1 cellular context compared by ENCODE assay signal in genomic region chr16:29995911-29996772, GRCh38.
A peak's percentile ranks its signal among the peaks of the same experiment; 100 is the strongest.
TF ChIP-seq lines count a peak whose summit lies in the region.

Gene INO80E, plus strand, starts transcription at chr16:29996241. Its CDS starts 70 bp downstream, at chr16:29996311.

TF ChIP-seq in K562, 482 proteins besides CTCF, POLR2A, EP300 and RAD21 (continued from another document and continues in another):
- TF ChIP-seq THRA (IDR thresholded peaks at IDR 0.05) (no peak), PKNOX1 (IDR thresholded peaks at IDR 0.05) (no peak), SRSF7 (optimal IDR thresholded peaks at IDR 0.05; ENCODE audit: low read depth, low read length) (no peak), MAFK (IDR thresholded peaks at IDR 0.05; ENCODE audit: low read length) (0 out of 2 replicates have a peak, but pooled peaks have one; percentile 19), E2F3 (CRISPR knock-in tag; IDR thresholded peaks at IDR 0.05) (no peak), DIDO1 (tag; IDR thresholded peaks at IDR 0.05; ENCODE audit: low read depth) (peak; percentile 37), ZNF668 (CRISPR knock-in tag; IDR thresholded peaks at IDR 0.05) (no peak), ARID3A (IDR thresholded peaks at IDR 0.05; ENCODE audit: borderline replicate concordance, low read depth, low read length) (no peak), ZZZ3 (IDR thresholded peaks at IDR 0.05) (no peak), CBFA2T3 (IDR thresholded peaks at IDR 0.05) (no peak), TBL1XR1 (IDR thresholded peaks at IDR 0.05; ENCODE audit: low read length in 2 of 2) (peak in 1 of 2 experiments; percentile 66; a peak in 1 of 4 replicates), JUND (IDR thresholded peaks at IDR 0.05; ENCODE audit: borderline replicate concordance, low read depth, low read length) (peak; percentile 79), JUND (tag; IDR thresholded peaks at IDR 0.05; ENCODE audit: borderline replicate concordance, low read depth, low read length) (no peak; the same call in 2 of the 3 replicates), ZNF780A (CRISPR knock-in tag; IDR thresholded peaks at IDR 0.05) (no peak), ZBTB12 (CRISPR knock-in tag; IDR thresholded peaks at IDR 0.05) (peak; percentile 91), ZBTB33 (CRISPR knock-in tag; IDR thresholded peaks at IDR 0.05) (peak; percentile 17; the same call in 1 of the 2 replicates), KDM1A (IDR thresholded peaks at IDR 0.05) (no peak), ZNF436 (CRISPR knock-in tag; IDR thresholded peaks at IDR 0.05) (no peak), EP400 (IDR thresholded peaks at IDR 0.05) (peak; percentile 93), CHAMP1 (IDR thresholded peaks at IDR 0.05) (no peak), FOXP1 (CRISPR knock-in tag; IDR thresholded peaks at IDR 0.05) (peak; percentile 91), ZNF551 (CRISPR knock-in tag; IDR thresholded peaks at IDR 0.05) (no peak), TSC22D4 (tag; IDR thresholded peaks at IDR 0.05) (no peak), ZNF140 (CRISPR knock-in tag; IDR thresholded peaks at IDR 0.05) (no peak), ZNF224 (CRISPR knock-in tag; IDR thresholded peaks at IDR 0.05) (no peak), CAMTA2 (CRISPR knock-in tag; conservative IDR thresholded peaks at IDR 0.05) (no peak), ZNF24 (IDR thresholded peaks at IDR 0.05) (no peak), ZNF431 (CRISPR knock-in tag; IDR thresholded peaks at IDR 0.05) (no peak), BMI1 (IDR thresholded peaks at IDR 0.05; ENCODE audit: low read length) (no peak), UBTF (IDR thresholded peaks at IDR 0.05; ENCODE audit: borderline replicate concordance in 1 of 2, low read depth in 2 of 2, low read length in 2 of 2) (no peak), ZFX (CRISPR knock-in tag; IDR thresholded peaks at IDR 0.05) (peak; percentile 69), CREB1 (IDR thresholded peaks at IDR 0.05) (peak; percentile 98), CREB1 (CRISPR knock-in tag; IDR thresholded peaks at IDR 0.05) (peak; percentile 96), KDM5B (IDR thresholded peaks at IDR 0.05; ENCODE audit: insufficient replicate concordance, low read depth, low read length) (peak; percentile 92), NFATC3 (IDR thresholded peaks at IDR 0.05) (no peak), RFX5 (IDR thresholded peaks at IDR 0.05; ENCODE audit: low read depth, low read length) (no peak), GTF2E2 (tag; IDR thresholded peaks at IDR 0.05) (no peak), HDGF (IDR thresholded peaks at IDR 0.05) (no peak), IRF9 (tag; IDR thresholded peaks at IDR 0.05) (no peak), NEUROD1 (IDR thresholded peaks at IDR 0.05; ENCODE audit: borderline replicate concordance, low read depth, low read length, partially characterized antibody) (no peak), MYNN (IDR thresholded peaks at IDR 0.05) (no peak), MYNN (CRISPR knock-in tag; IDR thresholded peaks at IDR 0.05) (no peak), CBFA2T2 (conservative IDR thresholded peaks at IDR 0.05) (no peak), AFF4 (CRISPR knock-in tag; IDR thresholded peaks at IDR 0.05) (peak; percentile 84; the same call in 1 of the 2 replicates), LEF1 (IDR thresholded peaks at IDR 0.05) (no peak), RBBP5 (IDR thresholded peaks at IDR 0.05; ENCODE audit: borderline replicate concordance, insufficient read depth, low read length, poor library complexity, severe bottlenecking) (peak; percentile 27), ZNF282 (CRISPR knock-in tag; IDR thresholded peaks at IDR 0.05) (no peak), ZNF449 (CRISPR knock-in tag; IDR thresholded peaks at IDR 0.05) (no peak), MTF1 (CRISPR knock-in tag; IDR thresholded peaks at IDR 0.05; ENCODE audit: borderline replicate concordance) (no peak), MEIS2 (IDR thresholded peaks at IDR 0.05; ENCODE audit: partially characterized antibody) (no peak), HDAC3 (IDR thresholded peaks at IDR 0.05; ENCODE audit: borderline replicate concordance, partially characterized antibody) (no peak), POLR2AphosphoS5 (IDR thresholded peaks at IDR 0.05; ENCODE audit: control insufficient read depth, insufficient read depth, low read depth, low read length) (peak; percentile 37; the same call in 1 of the 2 replicates), ZNF232 (CRISPR knock-in tag; IDR thresholded peaks at IDR 0.05) (no peak)
